ENCODE assay signal across 18 cellular contexts in genomic region chr2:148528356-148529064, GRCh38.
DNase-seq lines count a peak whose midpoint lies in the region; ATAC-seq and TF ChIP-seq lines count a peak whose summit lies in the region.
"Had no signal": no experiment of that assay in that cellular context is flagged by ENCODE, and none has a peak within 500 bp of the region (broad histone marks: within the 10 kb centered on the region; RNA-seq: fewer than 3 reads in every experiment).

No MANE protein-coding gene starts in this region.

- no peaks in the 10 kb centered on the region for H3K36me3 Mint-ChIP-seq in CD8-positive, alpha-beta T cell
- H3K36me3 Mint-ChIP-seq in H9 (ENCODE audit: insufficient read depth in 1 of 3, low read depth in 3 of 3) (no peaks in the 10 kb centered on the region; a peak in 1 of 7 replicates), progenitor cell of endocrine pancreas (ENCODE audit: insufficient read depth) (no peaks in the 10 kb centered on the region)
- H3K36me3 Mint-ChIP-seq: stimulated activated memory B cell treated with anti-CD40 and anti-IgM and Interleukin-4, amounts not matched to agents 10 μg/mL and 1 μg/mL and 100 μg/mL, for 72 hours had no signal

- H4K8ac ChIP-seq in H9 (replicated peaks; ENCODE audit: insufficient read length, low read depth, low read length): no peak overlapping the region

- H3K9me3 Mint-ChIP-seq in CD8-positive, alpha-beta T cell: no peaks in the 10 kb centered on the region
- H3K9me3 Mint-ChIP-seq in H9 (no peaks in the 10 kb centered on the region), progenitor cell of endocrine pancreas (ENCODE audit: low read depth) (no peaks in the 10 kb centered on the region)
- H3K9me3 Mint-ChIP-seq: stimulated activated memory B cell treated with anti-CD40 and anti-IgM and Interleukin-4, amounts not matched to agents 10 μg/mL and 1 μg/mL and 100 μg/mL, for 72 hours had no signal

- H3K9ac ChIP-seq in H9 (ENCODE audit: extremely low read depth, insufficient read length, low read length) (no peak overlapping the region), MM.1S (ENCODE audit: low read length) (no peak overlapping the region)
- H3K9ac ChIP-seq: KMS-11 had no signal

- CTCF ChIA-PET in CD8-positive, alpha-beta T cell (lab: Charles Lee): interaction anchor here (0.8 to 1.8 kb wide), 8 partner anchors 9 to 462 kb away, joined by 3 to 6 read pairs (median 4); no protein-coding TSS in a partner anchor

- peak overlapping the region; percentile 39 for H3K27ac ChIP-seq in CD8-positive, alpha-beta T cell (ENCODE audit: low read depth, low read length)
- H3K27ac ChIP-seq in H9 (ENCODE audit: insufficient read length, low read depth, low read length): no peak overlapping the region
- H3K27ac ChIP-seq in effector memory CD4-positive, alpha-beta T cell (ENCODE audit: insufficient read depth, low read length, poor library complexity, severe bottlenecking): peak overlapping the region; percentile 61
- H3K27ac ChIP-seq in MM.1S (ENCODE audit: low read length): no peak overlapping the region
- H3K27ac ChIP-seq: body of pancreas, KMS-11, right lobe of liver, RWPE1 had no signal

- no peak overlapping the region for H3K14ac ChIP-seq in H9 (ENCODE audit: insufficient read depth, low read length)

- no peak overlapping the region for H2BK12ac ChIP-seq in H9 (ENCODE audit: insufficient read length, low read depth, low read length)

- no peaks in the 10 kb centered on the region for H3F3A ChIP-seq in MM.1S (ENCODE audit: insufficient read depth, low read length)

- H3K27me3 ChIP-seq in CD8-positive, alpha-beta T cell (ENCODE audit: insufficient read depth, low read length): no peaks in the 10 kb centered on the region
- H3K27me3 ChIP-seq in H9 (ENCODE audit: insufficient read depth, low read length) (no peaks in the 10 kb centered on the region), MM.1S (replicated peaks; ENCODE audit: insufficient read depth, low read length) (no peaks in the 10 kb centered on the region)
- no peaks in the 10 kb centered on the region for H3K27me3 ChIP-seq in effector memory CD4-positive, alpha-beta T cell (replicated peaks; ENCODE audit: control insufficient read depth, insufficient read depth, low read length, poor library complexity, severe bottlenecking)
- H3K27me3 ChIP-seq: body of pancreas, right lobe of liver had no signal

- no peak overlapping the region for H4K91ac ChIP-seq in H9 (ENCODE audit: insufficient read length, low read depth, low read length)

- no peak overlapping the region for H3K4ac ChIP-seq in H9 (ENCODE audit: low read depth, low read length)

- POLR2A ChIA-PET in CD8-positive, alpha-beta T cell (lab: Charles Lee): interaction anchor here (0.6 to 2.8 kb wide), 10 partner anchors 10 to 118 kb away, joined by 3 to 14 read pairs (median 4); no protein-coding TSS in a partner anchor

- H3K36me3 ChIP-seq in CD8-positive, alpha-beta T cell (ENCODE audit: insufficient read depth, low read length): no peaks in the 10 kb centered on the region
- H3K36me3 ChIP-seq in effector memory CD4-positive, alpha-beta T cell (ENCODE audit: control insufficient read depth, insufficient read depth, low read length): no peaks in the 10 kb centered on the region
- H3K36me3 ChIP-seq in MM.1S (replicated peaks; ENCODE audit: insufficient read depth, low read length): no peaks in the 10 kb centered on the region
- H3K36me3 ChIP-seq: right lobe of liver had no signal

- peak; percentile 10 for ATAC-seq in CD8-positive, alpha-beta T cell
- ATAC-seq in HG03457 (IDR thresholded peaks at IDR 0.05; ENCODE audit: unreplicated experiment): no peak
- ATAC-seq: body of pancreas; right lobe of liver; stimulated activated memory B cell treated with anti-CD40 and anti-IgM and Interleukin-4, amounts not matched to agents 10 μg/mL and 1 μg/mL and 100 μg/mL, for 72 hours had no signal

- H3K56ac ChIP-seq in H9 (ENCODE audit: insufficient read length, low read depth, low read length): no peak overlapping the region

- H3K79me2 ChIP-seq in H9 (ENCODE audit: insufficient read depth, low read length) (no peaks in the 10 kb centered on the region), MM.1S (ENCODE audit: low read length) (no peaks in the 10 kb centered on the region)

- no peaks in the 10 kb centered on the region for H3K9me2 ChIP-seq in MM.1S (replicated peaks; ENCODE audit: insufficient read depth, low read length)

- TF ChIP-seq CTCF in CD8-positive, alpha-beta T cell (IDR thresholded peaks at IDR 0.05): no peak
- no peak for TF ChIP-seq CTCF in H9 (conservative IDR thresholded peaks at IDR 0.05)
- TF ChIP-seq CTCF in progenitor cell of endocrine pancreas (IDR thresholded peaks at IDR 0.05; ENCODE audit: unreplicated experiment): no peak
- TF ChIP-seq CTCF in MM.1S (IDR thresholded peaks at IDR 0.05; ENCODE audit: low read length): no peak

- no peak overlapping the region for H3T11ph ChIP-seq in H9 (ENCODE audit: low read length)

- intact Hi-C loops in CD8-positive, alpha-beta T cell (cut with DNase I, micrococcal nuclease): loop anchor here (1.0 to 10.0 kb wide), 8 partner anchors 12 to 1056 kb away; partner anchors contain the start of genes KIF5C (in 2 of the 2), EPC2 (in 1 of the 2) and MMADHC (in 1 of the 2)

- H3K4me3 ChIP-seq in CD8-positive, alpha-beta T cell (ENCODE audit: low read depth, low read length): peak overlapping the region; percentile 50
- H3K4me3 ChIP-seq in effector memory CD4-positive, alpha-beta T cell (ENCODE audit: insufficient read depth, low read depth, low read length, poor library complexity, severe bottlenecking): peak overlapping the region; percentile 49
- no peak overlapping the region for H3K4me3 ChIP-seq in MM.1S (ENCODE audit: low read length)
- H3K4me3 ChIP-seq: body of pancreas, lung, right lobe of liver had no signal

- H2BK120ac ChIP-seq in H9 (ENCODE audit: low read depth, low read length, poor library complexity, severe bottlenecking): no peak overlapping the region

- no peak overlapping the region for H3K23ac ChIP-seq in H9 (ENCODE audit: insufficient read length, low read depth, low read length)

- no peak overlapping the region for H2AK5ac ChIP-seq in H9 (ENCODE audit: insufficient read length, low read length)

- peaks cover 76% of the 10 kb centered on the region for H3K4me1 ChIP-seq in CD8-positive, alpha-beta T cell (ENCODE audit: insufficient read depth, low read length)
- H3K4me1 ChIP-seq in H9 (ENCODE audit: insufficient read depth, low read length) (no peaks in the 10 kb centered on the region; the same call in 1 of the 2 replicates), MM.1S (ENCODE audit: low read length) (no peaks in the 10 kb centered on the region)
- H3K4me1 ChIP-seq in effector memory CD4-positive, alpha-beta T cell (ENCODE audit: control insufficient read depth, insufficient read depth, low read length, poor library complexity, severe bottlenecking): peaks cover 42% of the 10 kb centered on the region
- H3K4me1 ChIP-seq: body of pancreas had no signal

- no peak for DNase-seq in CD8-positive, alpha-beta T cell
- DNase-seq in H9: peak; percentile 8
- DNase-seq in activated T-cell treated with anti-CD3 and anti-CD28 coated beads, Interleukin-2, amount 50 U/mL, for 48 hours: peak; percentile 40 to 46
- no peak for DNase-seq in effector memory CD4-positive, alpha-beta T cell
- no peak for DNase-seq in progenitor cell of endocrine pancreas (ENCODE audit: low spot score, unreplicated experiment)
- DNase-seq in MM.1S: no peak
- DNase-seq: body of pancreas, GOT3, NCI-H1092, NCI-H2029 treated with DMSO at 0.1 percent for 48 hours, NCI-H510A treated with DMSO at 0.1 percent for 48 hours, right lobe of liver, trophoblast cell had no signal

- H3K79me1 ChIP-seq in H9 (ENCODE audit: insufficient read depth, low read depth, low read length, poor library complexity, severe bottlenecking): no peaks in the 10 kb centered on the region

- no peak overlapping the region for H4K5ac ChIP-seq in H9 (ENCODE audit: insufficient read length, low read depth, low read length)

- H3K9me3 ChIP-seq in CD8-positive, alpha-beta T cell (ENCODE audit: low read length): no peaks in the 10 kb centered on the region
- H3K9me3 ChIP-seq in H9 (ENCODE audit: control insufficient read depth, low read depth, low read length): no peaks in the 10 kb centered on the region
- H3K9me3 ChIP-seq in effector memory CD4-positive, alpha-beta T cell (ENCODE audit: control insufficient read depth, low read length): no peaks in the 10 kb centered on the region
- no peaks in the 10 kb centered on the region for H3K9me3 ChIP-seq in MM.1S (replicated peaks; ENCODE audit: insufficient read depth, low read length)
- H3K9me3 ChIP-seq: body of pancreas, right lobe of liver had no signal

- WGBS in H9 (ENCODE audit: extremely low coverage, insufficient read length, low lambda C conversion rate): no CpG with 5 or more reads among the region's 6 CpGs

- no peak overlapping the region for H2BK15ac ChIP-seq in H9 (ENCODE audit: low read depth, low read length)

- H3K18ac ChIP-seq in H9 (ENCODE audit: insufficient read length, low read depth, low read length): no peak overlapping the region

- peaks cover 3% of the 10 kb centered on the region for H3K23me2 ChIP-seq in H9 (ENCODE audit: insufficient read length, low read depth, low read length, poor library complexity, severe bottlenecking)

- H2AFZ ChIP-seq in H9 (ENCODE audit: low read length) (no peak overlapping the region), MM.1S (ENCODE audit: low read length) (no peak overlapping the region)

- no peak overlapping the region for H2BK5ac ChIP-seq in H9 (ENCODE audit: insufficient read length, low read length)

- H3K4me1 Mint-ChIP-seq in CD8-positive, alpha-beta T cell (ENCODE audit: low read depth): peaks cover 84% of the 10 kb centered on the region
- H3K4me1 Mint-ChIP-seq in H9: peaks cover 2 to 4% of the 10 kb centered on the region in 2 experiments
- H3K4me1 Mint-ChIP-seq in progenitor cell of endocrine pancreas (ENCODE audit: low read depth): peaks cover 1% of the 10 kb centered on the region

- H2BK20ac ChIP-seq in H9 (ENCODE audit: low read depth, low read length, poor library complexity, severe bottlenecking): no peak overlapping the region

- H4K20me1 ChIP-seq in H9 (ENCODE audit: control insufficient read depth, insufficient read depth, insufficient read length) (no peaks in the 10 kb centered on the region), MM.1S (ENCODE audit: insufficient read depth, low read length) (no peaks in the 10 kb centered on the region)

- H3K27me3 Mint-ChIP-seq in CD8-positive, alpha-beta T cell (ENCODE audit: low read depth): no peaks in the 10 kb centered on the region
- H3K27me3 Mint-ChIP-seq in H9 (ENCODE audit: low read depth) (peaks cover 10% of the 10 kb centered on the region), progenitor cell of endocrine pancreas (peaks cover 4% of the 10 kb centered on the region)

- no peak overlapping the region for H3K4me2 ChIP-seq in H9 (ENCODE audit: insufficient read depth, insufficient read length, low read length)
- H3K4me2 ChIP-seq in MM.1S (ENCODE audit: low read depth, low read length): no peak overlapping the region
- H3K4me2 ChIP-seq: KMS-11 had no signal

- peak overlapping the region; percentile 95 for H3K27ac Mint-ChIP-seq in CD8-positive, alpha-beta T cell
- no peak overlapping the region for H3K27ac Mint-ChIP-seq in H9
- H3K27ac Mint-ChIP-seq in progenitor cell of endocrine pancreas: no peak overlapping the region
- H3K27ac Mint-ChIP-seq: stimulated activated memory B cell treated with anti-CD40 and anti-IgM and Interleukin-4, amounts not matched to agents 10 μg/mL and 1 μg/mL and 100 μg/mL, for 72 hours had no signal

- H3K4me3 Mint-ChIP-seq in CD8-positive, alpha-beta T cell: peak overlapping the region; percentile 82
- H3K4me3 Mint-ChIP-seq in H9: no peak overlapping the region
- H3K4me3 Mint-ChIP-seq in progenitor cell of endocrine pancreas (ENCODE audit: low read depth): no peak overlapping the region
- H3K4me3 Mint-ChIP-seq: stimulated activated memory B cell treated with anti-CD40 and anti-IgM and Interleukin-4, amounts not matched to agents 10 μg/mL and 1 μg/mL and 100 μg/mL, for 72 hours had no signal

Comparison
In these comparisons a context has a peak if more than half of its experiments do, and no peak if none do; other contexts are left out.
1. DNase-seq: peak in H9 (single experiment) and activated T-cell treated with anti-CD3 and anti-CD28 coated beads, Interleukin-2, amount 50 U/mL, for 48 hours (2 of 2); none in CD8-positive, alpha-beta T cell (0 of 7), effector memory CD4-positive, alpha-beta T cell (0 of 3), progenitor cell of endocrine pancreas (single experiment) and MM.1S (single experiment).
2. H3K27ac ChIP-seq: peak in CD8-positive, alpha-beta T cell (single experiment) and effector memory CD4-positive, alpha-beta T cell (single experiment); none in H9 (single experiment) and MM.1S (single experiment).